Comparison of ENCODE assay signal across 1 cellular context in the genomic region with DNA sequence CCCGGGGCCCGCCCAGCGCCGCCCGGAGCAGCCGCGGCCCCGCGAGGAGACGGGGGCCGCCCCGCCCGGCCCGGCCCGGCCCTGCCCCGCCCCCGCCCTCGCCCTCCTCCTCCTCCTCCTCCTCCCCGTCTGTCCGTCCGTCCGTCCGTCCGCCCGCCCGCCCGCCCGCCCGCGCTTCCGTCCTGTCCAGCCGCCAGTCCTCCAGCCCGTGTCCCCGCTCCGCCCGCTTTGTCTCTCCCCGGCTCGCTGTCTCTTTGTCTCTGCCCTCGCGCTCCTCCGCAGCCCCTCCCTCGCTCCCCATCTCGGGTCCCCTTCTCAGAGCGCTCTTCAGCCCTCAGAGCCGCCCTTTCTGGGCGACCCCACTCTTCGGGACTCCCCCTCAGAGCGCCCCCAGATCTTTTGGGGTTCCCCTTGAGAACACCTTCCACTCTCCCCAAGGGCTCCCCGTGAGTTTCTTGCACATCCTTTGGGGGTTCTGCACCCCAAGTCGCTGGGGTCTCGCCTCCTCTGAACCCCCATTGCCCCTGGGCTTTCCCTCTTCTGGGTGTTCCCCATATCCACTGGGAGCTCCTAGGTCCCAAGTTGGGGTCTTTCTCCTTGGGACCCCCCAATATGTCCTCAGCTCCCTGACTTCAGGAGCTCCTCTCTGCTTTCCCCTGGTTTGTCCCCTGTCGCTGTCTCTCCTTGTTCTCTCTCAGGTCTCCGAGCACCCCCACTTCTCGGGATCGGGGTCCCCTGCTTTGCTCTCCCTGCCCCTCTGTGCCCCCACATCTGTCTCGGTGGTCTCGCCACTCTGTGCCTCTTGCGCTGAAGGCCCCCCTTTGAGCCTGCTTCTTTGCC.
A peak's percentile ranks its signal among the peaks of the same experiment; 100 is the strongest.
TF ChIP-seq lines count a peak whose summit lies in the region.

No MANE protein-coding gene starts in this region.

TF ChIP-seq in HepG2, 621 proteins besides CTCF, POLR2A, EP300 and RAD21 (continued from another document and continues in another):
- TF ChIP-seq, protein P1, sequence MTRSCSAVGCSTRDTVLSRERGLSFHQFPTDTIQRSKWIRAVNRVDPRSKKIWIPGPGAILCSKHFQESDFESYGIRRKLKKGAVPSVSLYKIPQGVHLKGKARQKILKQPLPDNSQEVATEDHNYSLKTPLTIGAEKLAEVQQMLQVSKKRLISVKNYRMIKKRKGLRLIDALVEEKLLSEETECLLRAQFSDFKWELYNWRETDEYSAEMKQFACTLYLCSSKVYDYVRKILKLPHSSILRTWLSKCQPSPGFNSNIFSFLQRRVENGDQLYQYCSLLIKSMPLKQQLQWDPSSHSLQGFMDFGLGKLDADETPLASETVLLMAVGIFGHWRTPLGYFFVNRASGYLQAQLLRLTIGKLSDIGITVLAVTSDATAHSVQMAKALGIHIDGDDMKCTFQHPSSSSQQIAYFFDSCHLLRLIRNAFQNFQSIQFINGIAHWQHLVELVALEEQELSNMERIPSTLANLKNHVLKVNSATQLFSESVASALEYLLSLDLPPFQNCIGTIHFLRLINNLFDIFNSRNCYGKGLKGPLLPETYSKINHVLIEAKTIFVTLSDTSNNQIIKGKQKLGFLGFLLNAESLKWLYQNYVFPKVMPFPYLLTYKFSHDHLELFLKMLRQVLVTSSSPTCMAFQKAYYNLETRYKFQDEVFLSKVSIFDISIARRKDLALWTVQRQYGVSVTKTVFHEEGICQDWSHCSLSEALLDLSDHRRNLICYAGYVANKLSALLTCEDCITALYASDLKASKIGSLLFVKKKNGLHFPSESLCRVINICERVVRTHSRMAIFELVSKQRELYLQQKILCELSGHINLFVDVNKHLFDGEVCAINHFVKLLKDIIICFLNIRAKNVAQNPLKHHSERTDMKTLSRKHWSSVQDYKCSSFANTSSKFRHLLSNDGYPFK (CRISPR knock-in tag; IDR thresholded peaks at IDR 0.05; ENCODE audit: borderline replicate concordance): 0 out of 2 replicates have a peak, but pooled peaks have one; percentile 18
- TF ChIP-seq DMAP1 (CRISPR knock-in tag; IDR thresholded peaks at IDR 0.05) (0 out of 2 replicates have a peak, but pooled peaks have one; percentile 14), SAP130 (CRISPR knock-in tag; IDR thresholded peaks at IDR 0.05; ENCODE audit: low read depth) (0 out of 2 replicates have a peak, but pooled peaks have one; percentile 51), TBX2 (CRISPR knock-in tag; IDR thresholded peaks at IDR 0.05; ENCODE audit: borderline replicate concordance) (peak; percentile 67), KDM5B (CRISPR knock-in tag; IDR thresholded peaks at IDR 0.05; ENCODE audit: borderline replicate concordance) (no peak), ZNF891 (CRISPR knock-in tag; IDR thresholded peaks at IDR 0.05) (no peak; the same call in 1 of the 2 replicates), ZNF607 (CRISPR knock-in tag; IDR thresholded peaks at IDR 0.05; ENCODE audit: borderline replicate concordance) (peak; percentile 51; the same call in 1 of the 2 replicates), MIER2 (CRISPR knock-in tag; IDR thresholded peaks at IDR 0.05) (peak; percentile 8; the same call in 1 of the 2 replicates), NR1H2 (CRISPR knock-in tag; IDR thresholded peaks at IDR 0.05; ENCODE audit: borderline replicate concordance, low read depth) (no peak), ISL2 (CRISPR knock-in tag; IDR thresholded peaks at IDR 0.05) (no peak), FLYWCH1 (CRISPR knock-in tag; IDR thresholded peaks at IDR 0.05) (no peak), MTA1 (CRISPR knock-in tag; IDR thresholded peaks at IDR 0.05; ENCODE audit: borderline replicate concordance) (peak; percentile 14; the same call in 1 of the 2 replicates), ZNF883 (CRISPR knock-in tag; IDR thresholded peaks at IDR 0.05; ENCODE audit: not compliant biosample characterization) (peak; percentile 15), ELF3 (CRISPR knock-in tag; IDR thresholded peaks at IDR 0.05) (no peak), ZNF205 (CRISPR knock-in tag; IDR thresholded peaks at IDR 0.05) (0 out of 2 replicates have a peak, but pooled peaks have one; percentile 24), JUN (CRISPR knock-in tag; IDR thresholded peaks at IDR 0.05) (no peak), POLR2AphosphoS5 (IDR thresholded peaks at IDR 0.05; ENCODE audit: low read depth, low read length) (no peak), ZNF354B (CRISPR knock-in tag; IDR thresholded peaks at IDR 0.05) (no peak), LCORL (IDR thresholded peaks at IDR 0.05) (no peak), LCORL (CRISPR knock-in tag; IDR thresholded peaks at IDR 0.05) (no peak), CHD4 (IDR thresholded peaks at IDR 0.05; ENCODE audit: borderline replicate concordance, low read length) (peak; percentile 83; the same call in 1 of the 2 replicates), PCBP1 (IDR thresholded peaks at IDR 0.05; ENCODE audit: borderline replicate concordance, low read depth, low read length) (no peak), ERF (CRISPR knock-in tag; IDR thresholded peaks at IDR 0.05) (peak; percentile 13; the same call in 1 of the 2 replicates), PTBP1 (IDR thresholded peaks at IDR 0.05; ENCODE audit: low read depth, low read length, poor library complexity, severe bottlenecking) (no peak), MBD4 (IDR thresholded peaks at IDR 0.05; ENCODE audit: borderline replicate concordance, low read length) (no peak), SOX13 (IDR thresholded peaks at IDR 0.05) (0 out of 2 replicates have a peak, but pooled peaks have one; percentile 21), SOX13 (CRISPR knock-in tag; conservative IDR thresholded peaks at IDR 0.05 in 1 of 2, IDR thresholded peaks at IDR 0.05 in 1 of 2) (no peak), ZNF7 (CRISPR knock-in tag; IDR thresholded peaks at IDR 0.05) (no peak), ZNF501 (CRISPR knock-in tag; IDR thresholded peaks at IDR 0.05) (peak; percentile 86), ISX (CRISPR knock-in tag; conservative IDR thresholded peaks at IDR 0.05) (no peak), ZNF431 (CRISPR knock-in tag; IDR thresholded peaks at IDR 0.05; ENCODE audit: borderline replicate concordance, low read depth) (no peak), ATM (IDR thresholded peaks at IDR 0.05; ENCODE audit: borderline replicate concordance) (no peak), SNAPC2 (CRISPR knock-in tag; IDR thresholded peaks at IDR 0.05) (0 out of 2 replicates have a peak, but pooled peaks have one; percentile 60), ZNF343 (CRISPR knock-in tag; IDR thresholded peaks at IDR 0.05) (no peak), ZZZ3 (CRISPR knock-in tag; IDR thresholded peaks at IDR 0.05; ENCODE audit: borderline replicate concordance) (no peak), NONO (IDR thresholded peaks at IDR 0.05) (no peak), NONO (CRISPR knock-in tag; conservative IDR thresholded peaks at IDR 0.05) (0 out of 2 replicates have a peak, but pooled peaks have one; percentile 3), ZSCAN30 (CRISPR knock-in tag; IDR thresholded peaks at IDR 0.05) (no peak), ARNTL (CRISPR knock-in tag; IDR thresholded peaks at IDR 0.05) (no peak; the same call in 1 of the 2 replicates), MED13 (CRISPR knock-in tag; IDR thresholded peaks at IDR 0.05) (0 out of 2 replicates have a peak, but pooled peaks have one; percentile 37), ZNF746 (CRISPR knock-in tag; IDR thresholded peaks at IDR 0.05) (no peak; the same call in 1 of the 2 replicates)
- TF ChIP-seq, protein P2, sequence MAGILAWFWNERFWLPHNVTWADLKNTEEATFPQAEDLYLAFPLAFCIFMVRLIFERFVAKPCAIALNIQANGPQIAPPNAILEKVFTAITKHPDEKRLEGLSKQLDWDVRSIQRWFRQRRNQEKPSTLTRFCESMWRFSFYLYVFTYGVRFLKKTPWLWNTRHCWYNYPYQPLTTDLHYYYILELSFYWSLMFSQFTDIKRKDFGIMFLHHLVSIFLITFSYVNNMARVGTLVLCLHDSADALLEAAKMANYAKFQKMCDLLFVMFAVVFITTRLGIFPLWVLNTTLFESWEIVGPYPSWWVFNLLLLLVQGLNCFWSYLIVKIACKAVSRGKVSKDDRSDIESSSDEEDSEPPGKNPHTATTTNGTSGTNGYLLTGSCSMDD (CRISPR knock-in tag; IDR thresholded peaks at IDR 0.05): no peak
- TF ChIP-seq, protein P3, sequence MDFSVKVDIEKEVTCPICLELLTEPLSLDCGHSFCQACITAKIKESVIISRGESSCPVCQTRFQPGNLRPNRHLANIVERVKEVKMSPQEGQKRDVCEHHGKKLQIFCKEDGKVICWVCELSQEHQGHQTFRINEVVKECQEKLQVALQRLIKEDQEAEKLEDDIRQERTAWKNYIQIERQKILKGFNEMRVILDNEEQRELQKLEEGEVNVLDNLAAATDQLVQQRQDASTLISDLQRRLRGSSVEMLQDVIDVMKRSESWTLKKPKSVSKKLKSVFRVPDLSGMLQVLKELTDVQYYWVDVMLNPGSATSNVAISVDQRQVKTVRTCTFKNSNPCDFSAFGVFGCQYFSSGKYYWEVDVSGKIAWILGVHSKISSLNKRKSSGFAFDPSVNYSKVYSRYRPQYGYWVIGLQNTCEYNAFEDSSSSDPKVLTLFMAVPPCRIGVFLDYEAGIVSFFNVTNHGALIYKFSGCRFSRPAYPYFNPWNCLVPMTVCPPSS (IDR thresholded peaks at IDR 0.05): no peak
- TF ChIP-seq, protein P4, sequence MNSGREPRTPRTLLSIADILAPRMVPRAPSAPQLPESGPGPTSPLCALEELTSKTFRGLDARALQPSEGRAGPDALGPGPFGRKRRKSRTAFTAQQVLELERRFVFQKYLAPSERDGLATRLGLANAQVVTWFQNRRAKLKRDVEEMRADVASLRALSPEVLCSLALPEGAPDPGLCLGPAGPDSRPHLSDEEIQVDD (CRISPR knock-in tag; IDR thresholded peaks at IDR 0.05; ENCODE audit: borderline replicate concordance): no peak
- TF ChIP-seq, protein P5, sequence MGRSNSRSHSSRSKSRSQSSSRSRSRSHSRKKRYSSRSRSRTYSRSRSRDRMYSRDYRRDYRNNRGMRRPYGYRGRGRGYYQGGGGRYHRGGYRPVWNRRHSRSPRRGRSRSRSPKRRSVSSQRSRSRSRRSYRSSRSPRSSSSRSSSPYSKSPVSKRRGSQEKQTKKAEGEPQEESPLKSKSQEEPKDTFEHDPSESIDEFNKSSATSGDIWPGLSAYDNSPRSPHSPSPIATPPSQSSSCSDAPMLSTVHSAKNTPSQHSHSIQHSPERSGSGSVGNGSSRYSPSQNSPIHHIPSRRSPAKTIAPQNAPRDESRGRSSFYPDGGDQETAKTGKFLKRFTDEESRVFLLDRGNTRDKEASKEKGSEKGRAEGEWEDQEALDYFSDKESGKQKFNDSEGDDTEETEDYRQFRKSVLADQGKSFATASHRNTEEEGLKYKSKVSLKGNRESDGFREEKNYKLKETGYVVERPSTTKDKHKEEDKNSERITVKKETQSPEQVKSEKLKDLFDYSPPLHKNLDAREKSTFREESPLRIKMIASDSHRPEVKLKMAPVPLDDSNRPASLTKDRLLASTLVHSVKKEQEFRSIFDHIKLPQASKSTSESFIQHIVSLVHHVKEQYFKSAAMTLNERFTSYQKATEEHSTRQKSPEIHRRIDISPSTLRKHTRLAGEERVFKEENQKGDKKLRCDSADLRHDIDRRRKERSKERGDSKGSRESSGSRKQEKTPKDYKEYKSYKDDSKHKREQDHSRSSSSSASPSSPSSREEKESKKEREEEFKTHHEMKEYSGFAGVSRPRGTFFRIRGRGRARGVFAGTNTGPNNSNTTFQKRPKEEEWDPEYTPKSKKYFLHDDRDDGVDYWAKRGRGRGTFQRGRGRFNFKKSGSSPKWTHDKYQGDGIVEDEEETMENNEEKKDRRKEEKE (IDR thresholded peaks at IDR 0.05): no peak
- TF ChIP-seq, protein P6, sequence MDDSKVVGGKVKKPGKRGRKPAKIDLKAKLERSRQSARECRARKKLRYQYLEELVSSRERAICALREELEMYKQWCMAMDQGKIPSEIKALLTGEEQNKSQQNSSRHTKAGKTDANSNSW (CRISPR knock-in tag; IDR thresholded peaks at IDR 0.05; ENCODE audit: borderline replicate concordance): no peak
- TF ChIP-seq, protein P7, sequence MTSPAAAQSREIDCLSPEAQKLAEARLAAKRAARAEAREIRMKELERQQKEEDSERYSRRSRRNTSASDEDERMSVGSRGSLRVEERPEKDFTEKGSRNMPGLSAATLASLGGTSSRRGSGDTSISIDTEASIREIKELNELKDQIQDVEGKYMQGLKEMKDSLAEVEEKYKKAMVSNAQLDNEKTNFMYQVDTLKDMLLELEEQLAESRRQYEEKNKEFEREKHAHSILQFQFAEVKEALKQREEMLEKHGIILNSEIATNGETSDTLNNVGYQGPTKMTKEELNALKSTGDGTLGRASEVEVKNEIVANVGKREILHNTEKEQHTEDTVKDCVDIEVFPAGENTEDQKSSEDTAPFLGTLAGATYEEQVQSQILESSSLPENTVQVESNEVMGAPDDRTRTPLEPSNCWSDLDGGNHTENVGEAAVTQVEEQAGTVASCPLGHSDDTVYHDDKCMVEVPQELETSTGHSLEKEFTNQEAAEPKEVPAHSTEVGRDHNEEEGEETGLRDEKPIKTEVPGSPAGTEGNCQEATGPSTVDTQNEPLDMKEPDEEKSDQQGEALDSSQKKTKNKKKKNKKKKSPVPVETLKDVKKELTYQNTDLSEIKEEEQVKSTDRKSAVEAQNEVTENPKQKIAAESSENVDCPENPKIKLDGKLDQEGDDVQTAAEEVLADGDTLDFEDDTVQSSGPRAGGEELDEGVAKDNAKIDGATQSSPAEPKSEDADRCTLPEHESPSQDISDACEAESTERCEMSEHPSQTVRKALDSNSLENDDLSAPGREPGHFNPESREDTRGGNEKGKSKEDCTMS (CRISPR knock-in tag; conservative IDR thresholded peaks at IDR 0.05): no peak
- TF ChIP-seq, protein P8, sequence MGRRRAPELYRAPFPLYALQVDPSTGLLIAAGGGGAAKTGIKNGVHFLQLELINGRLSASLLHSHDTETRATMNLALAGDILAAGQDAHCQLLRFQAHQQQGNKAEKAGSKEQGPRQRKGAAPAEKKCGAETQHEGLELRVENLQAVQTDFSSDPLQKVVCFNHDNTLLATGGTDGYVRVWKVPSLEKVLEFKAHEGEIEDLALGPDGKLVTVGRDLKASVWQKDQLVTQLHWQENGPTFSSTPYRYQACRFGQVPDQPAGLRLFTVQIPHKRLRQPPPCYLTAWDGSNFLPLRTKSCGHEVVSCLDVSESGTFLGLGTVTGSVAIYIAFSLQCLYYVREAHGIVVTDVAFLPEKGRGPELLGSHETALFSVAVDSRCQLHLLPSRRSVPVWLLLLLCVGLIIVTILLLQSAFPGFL (CRISPR knock-in tag; IDR thresholded peaks at IDR 0.05): no peak
- TF ChIP-seq, protein P9, sequence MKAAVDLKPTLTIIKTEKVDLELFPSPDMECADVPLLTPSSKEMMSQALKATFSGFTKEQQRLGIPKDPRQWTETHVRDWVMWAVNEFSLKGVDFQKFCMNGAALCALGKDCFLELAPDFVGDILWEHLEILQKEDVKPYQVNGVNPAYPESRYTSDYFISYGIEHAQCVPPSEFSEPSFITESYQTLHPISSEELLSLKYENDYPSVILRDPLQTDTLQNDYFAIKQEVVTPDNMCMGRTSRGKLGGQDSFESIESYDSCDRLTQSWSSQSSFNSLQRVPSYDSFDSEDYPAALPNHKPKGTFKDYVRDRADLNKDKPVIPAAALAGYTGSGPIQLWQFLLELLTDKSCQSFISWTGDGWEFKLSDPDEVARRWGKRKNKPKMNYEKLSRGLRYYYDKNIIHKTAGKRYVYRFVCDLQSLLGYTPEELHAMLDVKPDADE (CRISPR knock-in tag; IDR thresholded peaks at IDR 0.05): peak; percentile 71
